Comparison of ENCODE assay signal across 20 cellular contexts in genomic region chr3:42891042-42891441, GRCh38. TPM values are rescaled to one million over a fixed set of nuclear protein-coding genes. Genes with fewer than 3 reads are reported as not detected.
"Had no signal": no experiment of that assay in that cellular context is flagged by ENCODE, and none has a peak within 500 bp of the region (broad histone marks: within the 10 kb centered on the region; RNA-seq: fewer than 3 reads in every experiment).

No MANE protein-coding gene starts in this region.

- H3K4me1 Mint-ChIP-seq: brain; stimulated activated effector memory CD8-positive, alpha-beta T cell treated with anti-CD3 and anti-CD28 coated beads, Interleukin-12 subunit alpha, Interleukin-12 subunit beta, amount 100 ng/mL, for 72 hours had no signal

- H3K27me3 ChIP-seq: colonic mucosa, esophagus squamous epithelium, ovary, thyroid gland had no signal

- H3K36me3 ChIP-seq: colonic mucosa, esophagus squamous epithelium, ovary, thyroid gland had no signal

- H3K27ac ChIP-seq: colonic mucosa, ovary, thyroid gland had no signal

- H3K9me3 ChIP-seq: colonic mucosa, esophagus squamous epithelium, ovary, SK-N-SH, thyroid gland had no signal

- H3K4me2 ChIP-seq: SK-N-SH had no signal

- H3K9me2 ChIP-seq: SK-N-SH had no signal

- H3K36me3 Mint-ChIP-seq: activated naive CD4-positive, alpha-beta T cell treated with anti-CD3 and anti-CD28 coated beads, Interleukin-2, amount 50 U/mL, for 72 hours; brain; stimulated activated effector memory CD8-positive, alpha-beta T cell treated with anti-CD3 and anti-CD28 coated beads, Interleukin-12 subunit alpha, Interleukin-12 subunit beta, amount 100 ng/mL, for 72 hours had no signal

- H3K4me3 Mint-ChIP-seq: activated T-cell treated with anti-CD3 and anti-CD28 coated beads, Interleukin-2, amount 50 U/mL, for 24 hours; brain; stimulated activated effector memory CD8-positive, alpha-beta T cell treated with anti-CD3 and anti-CD28 coated beads, Interleukin-12 subunit alpha, Interleukin-12 subunit beta, amount 100 ng/mL, for 72 hours had no signal

- H3K27ac Mint-ChIP-seq: activated naive CD4-positive, alpha-beta T cell treated with anti-CD3 and anti-CD28 coated beads, Interleukin-2, amount 50 U/mL, for 72 hours; activated T-cell treated with anti-CD3 and anti-CD28 coated beads, Interleukin-2, amount 50 U/mL, for 24 hours; stimulated activated effector memory CD8-positive, alpha-beta T cell treated with anti-CD3 and anti-CD28 coated beads, Interleukin-12 subunit alpha, Interleukin-12 subunit beta, amount 100 ng/mL, for 72 hours had no signal

- H3K9ac ChIP-seq: SK-N-SH had no signal

- FAIRE-seq: kidney had no signal

- DNase-seq: activated CD4-positive, alpha-beta T cell treated with anti-CD3 and anti-CD28 coated beads, Interleukin-2, amount 50 U/mL, for 48 hours; activated effector memory CD4-positive, alpha-beta T cell treated with anti-CD3 and anti-CD28 coated beads, Interleukin-2, amount 50 U/mL, for 16 hours; activated T-cell treated with anti-CD3 and anti-CD28 coated beads, Interleukin-2, amount 50 U/mL, for 24 hours; amniotic stem cell; central memory CD4-positive, alpha-beta T cell; colonic mucosa; esophagus squamous epithelium; hypothalamus; kidney; ovary; SK-N-SH; T-helper 1 cell; T1000; thyroid gland had no signal

- H3K4me1 ChIP-seq: colonic mucosa, thyroid gland had no signal

- H3K9me3 Mint-ChIP-seq: activated naive CD4-positive, alpha-beta T cell treated with anti-CD3 and anti-CD28 coated beads, Interleukin-2, amount 50 U/mL, for 72 hours; activated T-cell treated with anti-CD3 and anti-CD28 coated beads, Interleukin-2, amount 50 U/mL, for 24 hours; stimulated activated effector memory CD8-positive, alpha-beta T cell treated with anti-CD3 and anti-CD28 coated beads, Interleukin-12 subunit alpha, Interleukin-12 subunit beta, amount 100 ng/mL, for 72 hours had no signal

- H3K4me3 ChIP-seq: colonic mucosa, esophagus squamous epithelium, ovary, thyroid gland had no signal

- ATAC-seq: activated naive CD4-positive, alpha-beta T cell treated with anti-CD3 and anti-CD28 coated beads, Interleukin-2, amount 50 U/mL, for 72 hours; stimulated activated effector memory CD8-positive, alpha-beta T cell treated with anti-CD3 and anti-CD28 coated beads, Interleukin-12 subunit alpha, Interleukin-12 subunit beta, amount 100 ng/mL, for 72 hours had no signal

RNA-seq across cellular contexts. Expression of gene CYP8B1, which starts 15.4 kb away (rescaled TPM):
- total RNA-seq: activated naive CD4-positive, alpha-beta T cell treated with anti-CD3 and anti-CD28 coated beads, Interleukin-2, amount 50 U/mL, for 72 hours; esophagus squamous epithelium; fibroblast of villous mesenchyme; glomerular endothelial cell; thyroid gland; urinary bladder had no signal
- polyA plus RNA-seq: ovary, SK-N-SH had no signal
